Comparison of ENCODE assay signal across 38 cellular contexts in the genomic region with DNA sequence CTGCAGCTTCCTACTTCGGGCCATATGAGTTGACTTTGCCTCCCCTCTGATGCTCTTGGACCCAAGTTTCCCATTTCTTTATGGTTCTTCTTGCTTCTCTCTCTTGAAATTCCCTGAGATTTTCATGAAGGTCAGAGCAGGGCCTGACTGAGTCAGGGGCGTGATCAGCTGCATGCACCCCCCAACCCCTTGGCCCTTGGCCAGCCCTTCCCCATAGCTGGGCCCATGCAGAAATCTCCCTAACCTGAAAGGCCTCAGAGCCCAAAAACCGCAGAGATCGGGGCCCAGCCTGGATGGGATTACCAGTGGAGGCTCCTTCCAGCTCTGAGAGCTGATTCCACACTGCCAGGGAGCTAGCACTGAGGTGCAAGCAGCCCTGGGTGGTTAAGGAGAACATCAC.
"Had no signal": no experiment of that assay in that cellular context is flagged by ENCODE, and none has a peak within 500 bp of the region (broad histone marks: within the 10 kb centered on the region; RNA-seq: fewer than 3 reads in every experiment).

No MANE protein-coding gene starts in this region.

- H3K27ac ChIP-seq: ascending aorta, cardiac muscle cell, VCaP had no signal

- H3K9me3 ChIP-seq: ascending aorta had no signal

- H3K36me3 ChIP-seq: ascending aorta, cardiac muscle cell had no signal

- H3K9me3 Mint-ChIP-seq: activated B cell treated with CpG ODN at 0.5 μM for 24 hours; activated CD4-positive, alpha-beta memory T cell treated with anti-CD3 and anti-CD28 coated beads for 36 hours; activated CD4-positive, alpha-beta T cell treated with anti-CD3 and anti-CD28 coated beads, Interleukin-2, amount 10 ng/mL, durations not matched to agents 24 days and 14 days; activated CD8-positive, alpha-beta T cell treated with anti-CD3 and anti-CD28 coated beads for 36 hours; activated naive CD4-positive, alpha-beta T cell treated with anti-CD3 and anti-CD28 coated beads, Interleukin-2, amount 10 ng/mL, durations not matched to agents 7 days and 5 days; activated naive CD4-positive, alpha-beta T cell treated with anti-CD3 and anti-CD28 coated beads, Interleukin-2, amount 50 U/mL, for 24 hours; activated naive CD8-positive, alpha-beta T cell treated with anti-CD3 and anti-CD28 coated beads, Interleukin-2, amount 10 ng/mL, durations not matched to agents 7 days and 5 days; activated naive CD8-positive, alpha-beta T cell treated with anti-CD3 and anti-CD28 coated beads, Interleukin-2, amount 50 U/mL, for 24 hours; activated T-cell treated with anti-CD3 and anti-CD28 coated beads, Interleukin-2, amount 50 U/mL, for 4 hours; activated T-cell treated with anti-CD3 and anti-CD28 coated beads, Interleukin-2, amount 50 U/mL, for 72 hours; activated T-helper 1 cell treated with anti-CD3 and anti-CD28 coated beads, Interleukin-12 subunit alpha, Interleukin-12 subunit beta, Interleukin-2, Interleukin-4 antibody, amounts not matched to agents 30 ng/mL and 10 ng/mL and 1 ng/mL, durations not matched to agents 14 hours and 24 hours and 36 hours; activated T-helper 2 cell treated with anti-CD3 and anti-CD28 coated beads, Interferon-gamma antibody, Interleukin-2, Interleukin-4, amounts not matched to agents 10 μg/mL and 5 μg/mL and 100 μg/mL, durations not matched to agents 14 hours and 24 hours and 36 hours; brain; central memory CD8-positive, alpha-beta T cell; T-helper 1 cell treated with Interleukin-12 subunit alpha and Interleukin-12 subunit beta and Interleukin-4 antibody, amounts not matched to agents 30 μg/mL and 1 μg/mL, for 36 hours; T-helper 2 cell treated with Interferon-gamma antibody and Interleukin-4, amounts not matched to agents 5 μg/mL and 100 μg/mL, for 36 hours had no signal

- DNase-seq: activated B cell treated with CpG ODN at 0.5 μM for 24 hours; activated CD4-positive, alpha-beta memory T cell treated with anti-CD3 and anti-CD28 coated beads for 36 hours; activated CD4-positive, alpha-beta T cell treated with anti-CD3 and anti-CD28 coated beads for 4 hours; activated CD4-positive, alpha-beta T cell treated with anti-CD3 and anti-CD28 coated beads, Interleukin-2, amount 10 ng/mL, durations not matched to agents 24 days and 14 days; activated CD4-positive, alpha-beta T cell treated with anti-CD3 and anti-CD28 coated beads, Interleukin-2, amount 50 U/mL, for 1 hour; activated CD4-positive, alpha-beta T cell treated with anti-CD3 and anti-CD28 coated beads, Interleukin-2, amount 50 U/mL, for 4 hours; activated CD4-positive, CD25-positive, alpha-beta regulatory T cell treated with anti-CD3 and anti-CD28 coated beads, Interleukin-2, amount 50 U/mL, for 72 hours; activated CD8-positive, alpha-beta memory T cell treated with anti-CD3 and anti-CD28 coated beads, Interleukin-2, amount 50 U/mL, for 4 hours; activated CD8-positive, alpha-beta T cell treated with anti-CD3 and anti-CD28 coated beads for 36 hours; activated effector memory CD4-positive, alpha-beta T cell treated with Interleukin-2 at 50 U/mL for 16 hours; activated gamma-delta T cell; activated naive CD4-positive, alpha-beta T cell treated with anti-CD3 and anti-CD28 coated beads, Interleukin-2, amount 10 ng/mL, durations not matched to agents 7 days and 5 days; activated naive CD4-positive, alpha-beta T cell treated with Interleukin-2 at 50 U/mL for 16 hours; activated naive CD8-positive, alpha-beta T cell treated with anti-CD3 and anti-CD28 coated beads, Interleukin-2, amount 10 ng/mL, durations not matched to agents 7 days and 5 days; activated naive CD8-positive, alpha-beta T cell treated with anti-CD3 and anti-CD28 coated beads, Interleukin-2, amount 50 U/mL, for 24 hours; activated T-cell treated with anti-CD3 and anti-CD28 coated beads for 4 hours; activated T-cell treated with anti-CD3 and anti-CD28 coated beads, Interleukin-2, amount 50 U/mL, for 1 hour; activated T-cell treated with anti-CD3 and anti-CD28 coated beads, Interleukin-2, amount 50 U/mL, for 4 hours; activated T-cell treated with anti-CD3 and anti-CD28 coated beads, Interleukin-2, amount 50 U/mL, for 72 hours; amygdala; caudate nucleus; cerebellar nuclear complex; T-helper 1 cell; T-helper 2 cell; T-helper 9 cell had no signal

- H3K4me1 Mint-ChIP-seq: activated CD4-positive, alpha-beta T cell treated with anti-CD3 and anti-CD28 coated beads, Interleukin-2, amount 10 ng/mL, durations not matched to agents 24 days and 14 days; activated naive CD4-positive, alpha-beta T cell treated with anti-CD3 and anti-CD28 coated beads, Interleukin-2, amount 10 ng/mL, durations not matched to agents 7 days and 5 days; activated naive CD4-positive, alpha-beta T cell treated with anti-CD3 and anti-CD28 coated beads, Interleukin-2, amount 50 U/mL, for 24 hours; activated naive CD8-positive, alpha-beta T cell treated with anti-CD3 and anti-CD28 coated beads, Interleukin-2, amount 10 ng/mL, durations not matched to agents 7 days and 5 days; activated naive CD8-positive, alpha-beta T cell treated with anti-CD3 and anti-CD28 coated beads, Interleukin-2, amount 50 U/mL, for 24 hours; central memory CD8-positive, alpha-beta T cell had no signal

- H3K4me3 ChIP-seq: ascending aorta, cardiac muscle cell had no signal

- ATAC-seq: activated CD8-positive, alpha-beta T cell treated with anti-CD3 and anti-CD28 coated beads for 36 hours; activated naive CD8-positive, alpha-beta T cell treated with anti-CD3 and anti-CD28 coated beads, Interleukin-2, amount 50 U/mL, for 24 hours; activated T-cell treated with anti-CD3 and anti-CD28 coated beads, Interleukin-2, amount 50 U/mL, for 4 hours; activated T-cell treated with anti-CD3 and anti-CD28 coated beads, Interleukin-2, amount 50 U/mL, for 72 hours had no signal

- H3K4me3 Mint-ChIP-seq: activated B cell treated with CpG ODN at 0.5 μM for 24 hours; activated CD4-positive, alpha-beta memory T cell treated with anti-CD3 and anti-CD28 coated beads for 36 hours; activated CD4-positive, alpha-beta T cell treated with anti-CD3 and anti-CD28 coated beads, Interleukin-2, amount 10 ng/mL, durations not matched to agents 24 days and 14 days; activated CD8-positive, alpha-beta T cell treated with anti-CD3 and anti-CD28 coated beads for 36 hours; activated naive CD4-positive, alpha-beta T cell treated with anti-CD3 and anti-CD28 coated beads, Interleukin-2, amount 10 ng/mL, durations not matched to agents 7 days and 5 days; activated naive CD4-positive, alpha-beta T cell treated with anti-CD3 and anti-CD28 coated beads, Interleukin-2, amount 50 U/mL, for 24 hours; activated naive CD8-positive, alpha-beta T cell; activated naive CD8-positive, alpha-beta T cell treated with anti-CD3 and anti-CD28 coated beads, Interleukin-2, amount 10 ng/mL, durations not matched to agents 7 days and 5 days; activated naive CD8-positive, alpha-beta T cell treated with anti-CD3 and anti-CD28 coated beads, Interleukin-2, amount 50 U/mL, for 24 hours; activated T-cell treated with anti-CD3 and anti-CD28 coated beads, Interleukin-2, amount 50 U/mL, for 4 hours; activated T-cell treated with anti-CD3 and anti-CD28 coated beads, Interleukin-2, amount 50 U/mL, for 72 hours; activated T-helper 1 cell treated with anti-CD3 and anti-CD28 coated beads, Interleukin-12 subunit alpha, Interleukin-12 subunit beta, Interleukin-2, Interleukin-4 antibody, amounts not matched to agents 30 ng/mL and 10 ng/mL and 1 ng/mL, durations not matched to agents 14 hours and 24 hours and 36 hours; brain; central memory CD8-positive, alpha-beta T cell; T-helper 1 cell treated with Interleukin-12 subunit alpha and Interleukin-12 subunit beta and Interleukin-4 antibody, amounts not matched to agents 30 μg/mL and 1 μg/mL, for 36 hours; T-helper 2 cell treated with Interferon-gamma antibody and Interleukin-4, amounts not matched to agents 5 μg/mL and 100 μg/mL, for 36 hours had no signal

- H3K27me3 ChIP-seq: ascending aorta, cardiac muscle cell had no signal

- H3K27me3 Mint-ChIP-seq: activated CD4-positive, alpha-beta memory T cell treated with anti-CD3 and anti-CD28 coated beads for 36 hours; activated CD4-positive, alpha-beta T cell treated with anti-CD3 and anti-CD28 coated beads, Interleukin-2, amount 10 ng/mL, durations not matched to agents 24 days and 14 days; activated CD8-positive, alpha-beta T cell treated with anti-CD3 and anti-CD28 coated beads for 36 hours; activated naive CD4-positive, alpha-beta T cell treated with anti-CD3 and anti-CD28 coated beads, Interleukin-2, amount 50 U/mL, for 24 hours; activated naive CD8-positive, alpha-beta T cell; activated naive CD8-positive, alpha-beta T cell treated with anti-CD3 and anti-CD28 coated beads, Interleukin-2, amount 10 ng/mL, durations not matched to agents 7 days and 5 days; activated naive CD8-positive, alpha-beta T cell treated with anti-CD3 and anti-CD28 coated beads, Interleukin-2, amount 50 U/mL, for 24 hours had no signal

- FAIRE-seq: bronchial epithelial cell, TTC549 had no signal

- H3K27ac Mint-ChIP-seq: activated B cell treated with CpG ODN at 0.5 μM for 24 hours; activated CD4-positive, alpha-beta memory T cell treated with anti-CD3 and anti-CD28 coated beads for 36 hours; activated CD4-positive, alpha-beta T cell treated with anti-CD3 and anti-CD28 coated beads, Interleukin-2, amount 10 ng/mL, durations not matched to agents 24 days and 14 days; activated CD8-positive, alpha-beta T cell treated with anti-CD3 and anti-CD28 coated beads for 36 hours; activated naive CD4-positive, alpha-beta T cell treated with anti-CD3 and anti-CD28 coated beads, Interleukin-2, amount 10 ng/mL, durations not matched to agents 7 days and 5 days; activated naive CD4-positive, alpha-beta T cell treated with anti-CD3 and anti-CD28 coated beads, Interleukin-2, amount 50 U/mL, for 24 hours; activated naive CD8-positive, alpha-beta T cell; activated naive CD8-positive, alpha-beta T cell treated with anti-CD3 and anti-CD28 coated beads, Interleukin-2, amount 10 ng/mL, durations not matched to agents 7 days and 5 days; activated naive CD8-positive, alpha-beta T cell treated with anti-CD3 and anti-CD28 coated beads, Interleukin-2, amount 50 U/mL, for 24 hours; activated T-cell treated with anti-CD3 and anti-CD28 coated beads, Interleukin-2, amount 50 U/mL, for 72 hours; activated T-helper 1 cell treated with anti-CD3 and anti-CD28 coated beads, Interleukin-12 subunit alpha, Interleukin-12 subunit beta, Interleukin-2, Interleukin-4 antibody, amounts not matched to agents 30 ng/mL and 10 ng/mL and 1 ng/mL, durations not matched to agents 14 hours and 24 hours and 36 hours; activated T-helper 2 cell treated with anti-CD3 and anti-CD28 coated beads, Interferon-gamma antibody, Interleukin-2, Interleukin-4, amounts not matched to agents 10 μg/mL and 5 μg/mL and 100 μg/mL, durations not matched to agents 14 hours and 24 hours and 36 hours; brain; T-helper 1 cell treated with Interleukin-12 subunit alpha and Interleukin-12 subunit beta and Interleukin-4 antibody, amounts not matched to agents 30 μg/mL and 1 μg/mL, for 36 hours; T-helper 2 cell treated with Interferon-gamma antibody and Interleukin-4, amounts not matched to agents 5 μg/mL and 100 μg/mL, for 36 hours had no signal

- H3K36me3 Mint-ChIP-seq: activated CD4-positive, alpha-beta memory T cell treated with anti-CD3 and anti-CD28 coated beads for 36 hours; activated naive CD4-positive, alpha-beta T cell treated with anti-CD3 and anti-CD28 coated beads, Interleukin-2, amount 10 ng/mL, durations not matched to agents 7 days and 5 days; activated naive CD4-positive, alpha-beta T cell treated with anti-CD3 and anti-CD28 coated beads, Interleukin-2, amount 50 U/mL, for 24 hours; activated naive CD8-positive, alpha-beta T cell; activated naive CD8-positive, alpha-beta T cell treated with anti-CD3 and anti-CD28 coated beads, Interleukin-2, amount 10 ng/mL, durations not matched to agents 7 days and 5 days; brain had no signal
